In genomic region chr12:56825355-56825754, GRCh38 we compare ENCODE assay signal across 3 cellular contexts.
DNase-seq lines count a peak whose midpoint lies in the region; ATAC-seq, FAIRE-seq and TF ChIP-seq lines count a peak whose summit lies in the region.
"Not testable (repeated sequence)": the region's sequence is repeated elsewhere in the genome, so short reads cannot be mapped to it uniquely, and the experiment has no call there.

No MANE protein-coding gene starts in this region.

- 9% methylated on average over 2 of the region's 2 CpGs for WGBS in K562 (ENCODE audit: insufficient coverage, low coverage, missing lambda C conversion rate)

- in situ Hi-C loops in K562 (cut with MboI), result not testable (repeated sequence)

- not testable (repeated sequence) for H3K9me3 ChIP-seq in HEK293 (ENCODE audit: control insufficient read depth, insufficient read depth, low read depth, low read length); K562 (replicated peaks; ENCODE audit: control insufficient read depth, insufficient read depth, low read depth, low read length)

- TF ChIP-seq CTCF in HEK293 (tag by site-specific recombination; IDR thresholded peaks at IDR 0.05); WTC11 (IDR thresholded peaks at IDR 0.05); K562 (IDR thresholded peaks at IDR 0.05 in 2 of 3, conservative IDR thresholded peaks at IDR 0.05 in 1 of 3; ENCODE audit: insufficient read depth in 2 of 3, low read depth in 1 of 3, low read length in 3 of 3): not testable (repeated sequence)

- not testable (repeated sequence) for H3K27ac Mint-ChIP-seq in WTC11

- H3K36me3 Mint-ChIP-seq in WTC11, result not testable (repeated sequence)

- not testable (repeated sequence) for DNase-seq in WTC11 (ENCODE audit: low spot score); K562 (ENCODE audit: extremely low read depth in 1 of 4, low spot score in 3 of 4)

- peaks cover 11% of the 10 kb centered on the region for H3K27me3 Mint-ChIP-seq in WTC11 (ENCODE audit: low read depth)

- H3K4me1 ChIP-seq in HEK293 (ENCODE audit: control insufficient read depth, insufficient read depth, low read length); K562 (replicated peaks in 1 of 2; ENCODE audit: control insufficient read depth in 2 of 2, insufficient read depth in 2 of 2, low read length in 2 of 2): not testable (repeated sequence)

- not testable (repeated sequence) for H3K4me3 ChIP-seq in HEK293 (ENCODE audit: low read depth, low read length); K562

- intact Hi-C loops in K562 (cut with micrococcal nuclease), result loop anchor here (5.0 kb wide), 1 partner anchor 63 kb away; the partner anchor contains the start of gene HSD17B6

- H3K9me1 ChIP-seq in K562 (ENCODE audit: control insufficient read depth, insufficient read depth, low read length), result not testable (repeated sequence)

- not testable (repeated sequence) for H3K4me1 Mint-ChIP-seq in WTC11

- H3K36me3 ChIP-seq in HEK293 (ENCODE audit: control insufficient read depth in 2 of 2, insufficient read depth in 1 of 2, low read length in 2 of 2); K562 (ENCODE audit: control insufficient read depth, insufficient read depth, low read length): not testable (repeated sequence)

- TF ChIP-seq EP300 in K562 (IDR thresholded peaks at IDR 0.05; ENCODE audit: low read length), result not testable (repeated sequence)

- CTCF ChIA-PET in HEK293 (lab: Yijun Ruan, JAX); WTC11 (lab: Charles Lee); K562 (lab: Yijun Ruan, JAX; ENCODE audit: low intra/inter-chr PET ratio): not testable (repeated sequence)

- not testable (repeated sequence) for H2AFZ ChIP-seq in K562 (ENCODE audit: low read depth, low read length)

- not testable (repeated sequence) for ATAC-seq in WTC11, K562

- BruUV-seq in K562 (replicated peaks; lab: Mats Ljungman, UMichigan), result not testable (repeated sequence)

- not testable (repeated sequence) for H3K9me3 Mint-ChIP-seq in WTC11

- not testable (repeated sequence) for H4K20me1 ChIP-seq in K562 (replicated peaks; ENCODE audit: control insufficient read depth, insufficient read depth, low read length)

- H3K27ac ChIP-seq in HEK293 (ENCODE audit: extremely low read depth, low read depth, low read length); K562 (ENCODE audit: extremely low read depth, low read depth, low read length): not testable (repeated sequence)

- not testable (repeated sequence) for H3K4me2 ChIP-seq in K562 (ENCODE audit: insufficient read depth, low read length)

- H3K27me3 ChIP-seq in K562 (ENCODE audit: control insufficient read depth in 2 of 2, insufficient read depth in 2 of 2, low read length in 2 of 2), result not testable (repeated sequence)

- H3K79me2 ChIP-seq in K562 (ENCODE audit: control insufficient read depth, insufficient read depth, low read length), result not testable (repeated sequence)

- not testable (repeated sequence) for FAIRE-seq in K562 (lab: Jason Lieb, UNC)

- not testable (repeated sequence) for H3K4me3 Mint-ChIP-seq in WTC11

- TF ChIP-seq RAD21 in K562 (CRISPR knock-in tag; conservative IDR thresholded peaks at IDR 0.05 in 1 of 2, IDR thresholded peaks at IDR 0.05 in 1 of 2), result not testable (repeated sequence)

- POLR2A ChIA-PET in HEK293 (lab: Yijun Ruan, JAX); WTC11 (lab: Charles Lee); K562 (lab: Yijun Ruan, JAX): not testable (repeated sequence)

- not testable (repeated sequence) for H3K9ac ChIP-seq in K562 (ENCODE audit: insufficient read depth in 1 of 2, low read depth in 2 of 2, low read length in 2 of 2)

- TF ChIP-seq POLR2A in K562 (conservative IDR thresholded peaks at IDR 0.05), result not testable (repeated sequence)

TF ChIP-seq in HEK293, 187 proteins besides CTCF, POLR2A, EP300 and RAD21:
- TF ChIP-seq ZNF121 (tag by site-specific recombination; IDR thresholded peaks at IDR 0.05), result peak; percentile 56

TF ChIP-seq in WTC11, 78 proteins besides CTCF, POLR2A, EP300 and RAD21:
- peak; percentile 35; the same call in 1 of the 2 replicates for TF ChIP-seq ZNF121 (CRISPR knock-in tag; IDR thresholded peaks at IDR 0.05)

TF ChIP-seq in K562, 482 proteins besides CTCF, POLR2A, EP300 and RAD21:
- TF ChIP-seq ZNF583 (CRISPR knock-in tag; IDR thresholded peaks at IDR 0.05), result peak; percentile 37; the same call in 1 of the 2 replicates
- peak; percentile 59 for TF ChIP-seq ZNF121 (CRISPR knock-in tag; conservative IDR thresholded peaks at IDR 0.05)
